ENCODE assay signal across 8 cellular contexts in genomic region chr12:94074970-94075695, GRCh38.
DNase-seq lines count a peak whose midpoint lies in the region; ATAC-seq and TF ChIP-seq lines count a peak whose summit lies in the region.

No MANE protein-coding gene starts in this region.

- no peak overlapping the region for H2AK9ac ChIP-seq in IMR-90 (replicated peaks; ENCODE audit: low read depth, low read length, poor library complexity)

- dilution Hi-C loops in IMR-90 (cut with HindIII; ENCODE audit: low sequenced_read_pairs, unreplicated experiment): no loop called here

- POLR2A ChIA-PET in IMR-90 (lab: Charles Lee; ENCODE audit: unreplicated experiment): no interaction called here

- H3K9me3 ChIP-seq in IMR-90 (ENCODE audit: control insufficient read depth, insufficient read depth, low read length): no peaks in the 10 kb centered on the region

- peak; percentile 67 for TF ChIP-seq RAD21 in IMR-90 (IDR thresholded peaks at IDR 0.05; ENCODE audit: low read length)

- peaks cover 4% of the 10 kb centered on the region; the same call in 1 of the 2 replicates for H3K4me1 ChIP-seq in IMR-90 (ENCODE audit: control insufficient read depth, insufficient read depth, low read length)

- H2BK15ac ChIP-seq in IMR-90 (ENCODE audit: low read depth, low read length): peak overlapping the region; percentile 35; the same call in 2 of the 3 replicates

- peak overlapping the region; percentile 79 for H2AK5ac ChIP-seq in IMR-90 (ENCODE audit: low read depth, low read length)

- H3K27me3 Mint-ChIP-seq in glutamatergic neuron (ENCODE audit: unreplicated experiment): peaks cover 3% of the 10 kb centered on the region

- no TSS peak for BruUV-seq in IMR-90 (replicated peaks; lab: Mats Ljungman, UMichigan)

- H3K23ac ChIP-seq in IMR-90 (ENCODE audit: low read depth, low read length): peak overlapping the region; percentile 24; the same call in 1 of the 2 replicates

- no peak overlapping the region for H3K4me3 ChIP-seq in IMR-90 (ENCODE audit: insufficient read depth, low read depth, low read length)

- peak; percentile 10 for DNase-seq in DMS53 treated with DMSO at 0.1 percent for 48 hours (lab: John Stamatoyannopoulos, UW; ENCODE audit: unreplicated experiment)
- DNase-seq in IMR-90: peak; percentile 89
- peak; percentile 43 for DNase-seq in UCSD-AML1 (lab: John Stamatoyannopoulos, UW; ENCODE audit: unreplicated experiment)
- peak; percentile 35 for DNase-seq in glutamatergic neuron
- peak; percentile 81 for DNase-seq in renal cortical epithelial cell (ENCODE audit: low read depth)

- 0 out of 2 replicates have a peak overlapping the region, but pooled peaks have one; percentile 21 for H3K9ac ChIP-seq in IMR-90 (ENCODE audit: low read depth, low read length)

- peak overlapping the region; percentile 24 to 59; a peak in 3 of 4 replicates for H4K8ac ChIP-seq in IMR-90 (ENCODE audit: low read depth in 2 of 2, low read length in 2 of 2)

- peak overlapping the region; percentile 72 for H2BK120ac ChIP-seq in IMR-90 (ENCODE audit: low read depth, low read length)

- H3K79me1 ChIP-seq in IMR-90 (ENCODE audit: low read depth in 1 of 2, low read length in 2 of 2): no peaks in the 10 kb centered on the region

- H3K9me3 Mint-ChIP-seq in glutamatergic neuron (ENCODE audit: unreplicated experiment): peaks cover 1% of the 10 kb centered on the region

- no peak overlapping the region; the same call in 1 of the 2 replicates for H3K4me2 ChIP-seq in IMR-90 (ENCODE audit: low read depth, low read length)

- peak; percentile 97 for ATAC-seq in IMR-90 (ENCODE audit: low read depth)
- no peak for ATAC-seq in GM19324 (IDR thresholded peaks at IDR 0.05; ENCODE audit: low FRiP score, unreplicated experiment)
- ATAC-seq in GM18870 (IDR thresholded peaks at IDR 0.05; ENCODE audit: unreplicated experiment): no peak
- no peak for ATAC-seq in GM21390 (IDR thresholded peaks at IDR 0.05; ENCODE audit: unreplicated experiment)

- H2BK20ac ChIP-seq in IMR-90 (ENCODE audit: low read depth, low read length): peak overlapping the region; percentile 75; the same call in 1 of the 2 replicates

- CTCF ChIA-PET in IMR-90 (lab: Yijun Ruan, JAX): interaction anchor here (0.5 to 2.1 kb wide), 12 partner anchors 10 to 572 kb away, joined by 3 to 28 read pairs (median 4); no protein-coding TSS in a partner anchor

- no peaks in the 10 kb centered on the region for H3K36me3 Mint-ChIP-seq in glutamatergic neuron (ENCODE audit: unreplicated experiment)

- H3K9me1 ChIP-seq in IMR-90 (ENCODE audit: insufficient read depth, low read length): 0 out of 2 replicates have a peak, but pooled peaks cover 5% of the 10 kb centered on the region

- peak overlapping the region; percentile 11 for H2BK5ac ChIP-seq in IMR-90 (ENCODE audit: low read depth, low read length, poor library complexity, severe bottlenecking)

- H3K4me3 Mint-ChIP-seq in glutamatergic neuron (ENCODE audit: unreplicated experiment): peak overlapping the region; percentile 32

- peak overlapping the region; percentile 14; the same call in 1 of the 2 replicates for H3K18ac ChIP-seq in IMR-90 (ENCODE audit: low read depth, low read length)

- peak overlapping the region; percentile 40 for H3K14ac ChIP-seq in IMR-90 (replicated peaks; ENCODE audit: low read depth, low read length)

- no peak for TF ChIP-seq POLR2A in IMR-90 (IDR thresholded peaks at IDR 0.05; ENCODE audit: low read depth, low read length)

- no CpG with 5 or more reads among the region's 5 CpGs for WGBS in IMR-90 (ENCODE audit: extremely low coverage in 2 of 2, insufficient read length in 1 of 2), 2 experiments

- TF ChIP-seq CTCF in IMR-90 (conservative IDR thresholded peaks at IDR 0.05; ENCODE audit: low read depth, low read length): peak; percentile 78
- peak; percentile 29 for TF ChIP-seq CTCF in glutamatergic neuron (IDR thresholded peaks at IDR 0.05; ENCODE audit: partially characterized antibody, unreplicated experiment)

- no peak overlapping the region for H3K27ac ChIP-seq in IMR-90 (ENCODE audit: insufficient read depth, low read length)

- in situ Hi-C loops in IMR-90 (cut with MboI; ENCODE audit: low sequenced_read_pairs): no loop called here

- peak overlapping the region; percentile 28 for H2AFZ ChIP-seq in IMR-90 (replicated peaks; ENCODE audit: low read length, poor library complexity)

- H3K4me1 Mint-ChIP-seq in glutamatergic neuron (ENCODE audit: low read depth, unreplicated experiment): peaks cover 32% of the 10 kb centered on the region

- peak overlapping the region; percentile 33; the same call in 1 of the 2 replicates for H4K5ac ChIP-seq in IMR-90 (ENCODE audit: low read depth, low read length)

- H4K91ac ChIP-seq in IMR-90 (ENCODE audit: insufficient read depth, low read depth, low read length): no peak overlapping the region; the same call in 1 of the 2 replicates

- H3K56ac ChIP-seq in IMR-90 (ENCODE audit: extremely low read depth, insufficient read depth, low read length): no peak overlapping the region

- intact Hi-C loops in IMR-90 (cut with micrococcal nuclease): loop anchor here (1.0 kb wide), 1 partner anchor 308 kb away; no protein-coding TSS in a partner anchor

- H4K20me1 ChIP-seq in IMR-90 (ENCODE audit: insufficient read depth, low read length): no peaks in the 10 kb centered on the region

- peak overlapping the region; percentile 71; the same call in 1 of the 2 replicates for H3K4ac ChIP-seq in IMR-90 (ENCODE audit: low read depth, low read length)

- H3K27me3 ChIP-seq in IMR-90 (ENCODE audit: control insufficient read depth, insufficient read depth, low read length): no peaks in the 10 kb centered on the region

- H3K36me3 ChIP-seq in IMR-90 (ENCODE audit: control insufficient read depth, insufficient read depth, low read length): no peaks in the 10 kb centered on the region

- no peak overlapping the region for H3K27ac Mint-ChIP-seq in glutamatergic neuron (ENCODE audit: unreplicated experiment)

TF ChIP-seq in IMR-90, 13 proteins besides CTCF, POLR2A, EP300 and RAD21:
- peak; percentile 60 for TF ChIP-seq SMC3 (IDR thresholded peaks at IDR 0.05; ENCODE audit: low read depth, low read length)
- no peak for TF ChIP-seq FOS (IDR thresholded peaks at IDR 0.05; ENCODE audit: low read depth, low read length)
- peak; percentile 99 for TF ChIP-seq CEBPB (IDR thresholded peaks at IDR 0.05; ENCODE audit: low read depth, low read length)
- TF ChIP-seq CHD1 (IDR thresholded peaks at IDR 0.05; ENCODE audit: low read depth, low read length): no peak
- no peak for TF ChIP-seq RFX5 (IDR thresholded peaks at IDR 0.05; ENCODE audit: low read depth, low read length)

Comparison
In these comparisons a context has a peak if more than half of its experiments do, and no peak if none do; other contexts are left out.
1. DNase-seq: peak in every context shown above with its lines; median percentile 89 in IMR-90; 81 in renal cortical epithelial cell; 43 in UCSD-AML1; 35 in glutamatergic neuron; 10 in DMS53 treated with DMSO at 0.1 percent for 48 hours.